7 cellular contexts compared by ENCODE assay signal in genomic region chr7:32605032-32605431, GRCh38.
"Had no signal": no experiment of that assay in that cellular context is flagged by ENCODE, and none has a peak within 500 bp of the region (broad histone marks: within the 10 kb centered on the region; RNA-seq: fewer than 3 reads in every experiment).

No MANE protein-coding gene starts in this region.

- H2AFZ ChIP-seq: GM23248 had no signal

- H3K4me1 ChIP-seq: HAP-1 had no signal

- H3K4me3 Mint-ChIP-seq: IgD-negative memory B cell had no signal

- H3K4me1 Mint-ChIP-seq: IgD-negative memory B cell had no signal

- H3K27ac Mint-ChIP-seq: IgD-negative memory B cell had no signal

- H3K4me3 ChIP-seq: GM23248, HAP-1 had no signal

- H3K9ac ChIP-seq: GM23248, KMS-11 had no signal

- H3K36me3 ChIP-seq: HAP-1 had no signal

- H3K27ac ChIP-seq: GM23248, KMS-11 had no signal

- H3K4me2 ChIP-seq: KMS-11 had no signal

- H3K9me3 ChIP-seq: HAP-1 had no signal

- H3K27me3 Mint-ChIP-seq: IgD-negative memory B cell had no signal

- FAIRE-seq: HTR-8/SVneo had no signal

- DNase-seq: GM23248, H7, KBM-7 had no signal
